ENCODE assay signal across 31 cellular contexts in the genomic region with DNA sequence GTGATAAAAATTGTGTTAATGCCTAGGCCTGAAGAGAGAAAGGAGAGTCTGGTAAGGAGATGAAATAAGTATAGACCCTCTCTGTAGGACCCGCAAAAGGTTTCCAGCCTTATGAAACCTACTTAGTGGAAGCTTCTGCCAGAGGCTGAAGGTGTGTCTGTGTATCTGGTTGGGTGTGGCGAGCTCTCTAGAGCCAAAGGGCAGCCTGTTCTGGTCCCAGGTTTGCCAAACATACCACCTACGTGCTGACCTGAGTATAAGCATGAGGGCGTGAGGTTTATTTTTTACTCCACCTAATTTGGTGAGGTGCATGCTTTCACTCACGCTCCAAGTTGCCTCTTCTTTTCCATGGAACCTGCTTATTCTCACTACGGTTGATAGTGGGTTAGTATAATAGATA. TPM values are rescaled to one million over a fixed set of nuclear protein-coding genes. Genes with fewer than 3 reads are reported as not detected.
"Had no signal": no experiment of that assay in that cellular context is flagged by ENCODE, and none has a peak within 500 bp of the region (broad histone marks: within the 10 kb centered on the region; RNA-seq: fewer than 3 reads in every experiment).

No MANE protein-coding gene starts in this region.

- H3K4me2 ChIP-seq: neural progenitor cell, smooth muscle cell had no signal

- H3K9ac ChIP-seq: neural progenitor cell, parathyroid adenoma had no signal

- H3K4me3 ChIP-seq: ascending aorta, cardiac muscle cell, heart left ventricle, neural progenitor cell, psoas muscle, sigmoid colon, smooth muscle cell, suprapubic skin, tibial artery, vagina had no signal

- H3K27ac ChIP-seq: ascending aorta, cardiac muscle cell, heart left ventricle, neural progenitor cell, parathyroid adenoma, psoas muscle, sigmoid colon, suprapubic skin, tibial artery, vagina, WERI-Rb-1 had no signal

- H3K4me3 Mint-ChIP-seq: activated naive CD4-positive, alpha-beta T cell treated with anti-CD3 and anti-CD28 coated beads for 36 hours; activated naive CD8-positive, alpha-beta T cell treated with anti-CD3 and anti-CD28 coated beads for 36 hours; activated T-helper 1 cell treated with anti-CD3 and anti-CD28 coated beads, Interleukin-12 subunit alpha, Interleukin-12 subunit beta, Interleukin-2, Interleukin-4 antibody, amounts not matched to agents 30 ng/mL and 10 ng/mL and 1 ng/mL, durations not matched to agents 14 hours and 24 hours and 36 hours; brain; natural killer cell; neural progenitor cell; stimulated activated naive B cell treated with anti-CD40 and anti-IgM and Interleukin-4, amounts not matched to agents 10 μg/mL and 1 μg/mL and 100 μg/mL, for 72 hours; T-helper 17 cell had no signal

- DNase-seq: activated CD4-positive, alpha-beta T cell treated with anti-CD3 and anti-CD28 coated beads for 48 hours; activated CD4-positive, alpha-beta T cell treated with anti-CD3 and anti-CD28 coated beads, Interleukin-2, amount 50 U/mL, for 48 hours; activated CD8-positive, alpha-beta memory T cell treated with anti-CD3 and anti-CD28 coated beads, Interleukin-2, amount 50 U/mL, for 4 hours; activated effector memory CD4-positive, alpha-beta T cell treated with anti-CD3 and anti-CD28 coated beads, Interleukin-2, amount 50 U/mL, for 16 hours; activated naive CD4-positive, alpha-beta T cell treated with anti-CD3 and anti-CD28 coated beads for 36 hours; activated naive CD8-positive, alpha-beta T cell treated with anti-CD3 and anti-CD28 coated beads for 36 hours; activated T-cell treated with anti-CD3 and anti-CD28 coated beads, Interleukin-2, amount 50 U/mL, for 1 hour; foreskin fibroblast; heart left ventricle; mammary epithelial cell; natural killer cell; occipital lobe; psoas muscle; sigmoid colon; stimulated activated CD4-positive, alpha-beta T cell treated with anti-CD3 and anti-CD28 coated beads, Interleukin-1b, Interleukin-23, amount 100 ng/mL, for 48 hours; stimulated activated naive B cell treated with anti-CD40 and anti-IgM and Interleukin-4, amounts not matched to agents 10 μg/mL and 1 μg/mL and 100 μg/mL, for 72 hours; T-helper 17 cell; T1000; tibial artery; WERI-Rb-1 had no signal

- H3K36me3 Mint-ChIP-seq: activated naive CD8-positive, alpha-beta T cell treated with anti-CD3 and anti-CD28 coated beads for 36 hours; natural killer cell had no signal

- H2AFZ ChIP-seq: neural progenitor cell, parathyroid adenoma had no signal

- H3K27me3 Mint-ChIP-seq: activated naive CD8-positive, alpha-beta T cell treated with anti-CD3 and anti-CD28 coated beads for 36 hours; brain; stimulated activated naive B cell treated with anti-CD40 and anti-IgM and Interleukin-4, amounts not matched to agents 10 μg/mL and 1 μg/mL and 100 μg/mL, for 72 hours; T-helper 17 cell had no signal

- H3K36me3 ChIP-seq: ascending aorta, cardiac muscle cell, neural progenitor cell, vagina, WERI-Rb-1 had no signal

- ATAC-seq: activated CD4-positive, CD25-positive, alpha-beta regulatory T cell treated with anti-CD3 and anti-CD28 coated beads, Interleukin-2, amount 50 U/mL, for 24 hours; heart left ventricle; left lobe of liver; natural killer cell; psoas muscle; stimulated activated naive B cell treated with anti-CD40 and anti-IgM and Interleukin-4, amounts not matched to agents 10 μg/mL and 1 μg/mL and 100 μg/mL, for 72 hours; T-helper 17 cell had no signal

- H3K27ac Mint-ChIP-seq: activated naive CD4-positive, alpha-beta T cell treated with anti-CD3 and anti-CD28 coated beads for 36 hours; activated naive CD8-positive, alpha-beta T cell treated with anti-CD3 and anti-CD28 coated beads for 36 hours; activated T-helper 1 cell treated with anti-CD3 and anti-CD28 coated beads, Interleukin-12 subunit alpha, Interleukin-12 subunit beta, Interleukin-2, Interleukin-4 antibody, amounts not matched to agents 30 ng/mL and 10 ng/mL and 1 ng/mL, durations not matched to agents 14 hours and 24 hours and 36 hours; brain; natural killer cell; neural progenitor cell; stimulated activated naive B cell treated with anti-CD40 and anti-IgM and Interleukin-4, amounts not matched to agents 10 μg/mL and 1 μg/mL and 100 μg/mL, for 72 hours; T-helper 17 cell had no signal

- H3K9me3 Mint-ChIP-seq: activated naive CD4-positive, alpha-beta T cell treated with anti-CD3 and anti-CD28 coated beads for 36 hours; activated naive CD8-positive, alpha-beta T cell treated with anti-CD3 and anti-CD28 coated beads for 36 hours; activated T-helper 1 cell treated with anti-CD3 and anti-CD28 coated beads, Interleukin-12 subunit alpha, Interleukin-12 subunit beta, Interleukin-2, Interleukin-4 antibody, amounts not matched to agents 30 ng/mL and 10 ng/mL and 1 ng/mL, durations not matched to agents 14 hours and 24 hours and 36 hours; brain; natural killer cell; neural progenitor cell; stimulated activated naive B cell treated with anti-CD40 and anti-IgM and Interleukin-4, amounts not matched to agents 10 μg/mL and 1 μg/mL and 100 μg/mL, for 72 hours had no signal

- H3K27me3 ChIP-seq: ascending aorta, cardiac muscle cell, heart left ventricle, neural progenitor cell, sigmoid colon, suprapubic skin, tibial artery, vagina had no signal

- H3K9me3 ChIP-seq: ascending aorta, heart left ventricle, psoas muscle, sigmoid colon, suprapubic skin, tibial artery, vagina had no signal

- H3K4me1 ChIP-seq: psoas muscle had no signal

RNA-seq across cellular contexts. Expression of gene LRP4, which starts 23.8 kb away (rescaled TPM):
- total RNA-seq: natural killer cell, T-helper 17 cell had no signal
